11 cellular contexts compared by ENCODE assay signal in the genomic region with DNA sequence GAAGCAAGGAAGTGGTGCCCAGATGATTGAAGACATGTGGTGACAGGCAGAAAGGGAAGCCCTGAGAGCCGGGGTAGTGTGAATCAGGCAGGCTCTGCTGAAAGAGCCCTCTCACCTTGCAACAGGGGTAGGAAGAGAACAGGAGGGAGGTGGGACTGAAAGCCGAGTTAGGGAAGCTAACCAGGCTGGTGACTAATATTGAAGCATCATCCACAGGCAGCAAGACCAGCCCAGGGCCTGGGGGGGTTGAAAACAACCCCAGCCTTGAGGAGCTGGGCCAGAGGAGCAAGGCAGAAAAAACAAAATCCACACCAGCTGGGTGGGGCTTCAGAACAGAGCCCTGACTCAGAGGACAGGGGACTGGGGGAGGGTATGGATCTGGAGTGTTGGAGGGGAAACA. TPM values are rescaled to one million over a fixed set of nuclear protein-coding genes. Genes with fewer than 3 reads are reported as not detected.
DNase-seq lines count a peak whose midpoint lies in the region; ATAC-seq and TF ChIP-seq lines count a peak whose summit lies in the region.
"Had no signal": no experiment of that assay in that cellular context is flagged by ENCODE, and none has a peak within 500 bp of the region (broad histone marks: within the 10 kb centered on the region; RNA-seq: fewer than 3 reads in every experiment).

No MANE protein-coding gene starts in this region.

- peak overlapping the region; percentile 96 for H3K27ac ChIP-seq in RWPE1
- H3K27ac ChIP-seq: KMS-11, VCaP had no signal

- peaks cover 18% of the 10 kb centered on the region for H3K36me3 Mint-ChIP-seq in Calu3 (ENCODE audit: insufficient read depth, unreplicated experiment)
- H3K36me3 Mint-ChIP-seq in osteocyte (ENCODE audit: unreplicated experiment) = peaks cover 12% of the 10 kb centered on the region

- TF ChIP-seq CTCF in Calu3 (IDR thresholded peaks at IDR 0.05; ENCODE audit: unreplicated experiment) (no peak), RWPE1 (conservative IDR thresholded peaks at IDR 0.05; ENCODE audit: low read depth) (no peak), epithelial cell of esophagus (IDR thresholded peaks at IDR 0.05; ENCODE audit: insufficient read depth, low read depth, low read length, missing control alignments) (no peak), osteocyte (IDR thresholded peaks at IDR 0.05) (no peak)

- CTCF ChIA-PET in Calu3 (lab: Charles Lee) (no interaction called here), RWPE1 (lab: Yijun Ruan, JAX) (interaction anchor here (0.7 kb wide), 1 partner anchor 60 kb away, joined by 4 read pairs; no protein-coding TSS in a partner anchor)

- H3K27me3 Mint-ChIP-seq in Calu3 (ENCODE audit: unreplicated experiment) (no peaks in the 10 kb centered on the region), osteocyte (ENCODE audit: unreplicated experiment) (no peaks in the 10 kb centered on the region)

- H3K27ac Mint-ChIP-seq in Calu3 (ENCODE audit: unreplicated experiment) (peak overlapping the region; percentile 40), osteocyte (ENCODE audit: unreplicated experiment) (peak overlapping the region; percentile 92)

- BruUV-seq in Calu3 (replicated peaks; lab: Mats Ljungman, UMichigan) = no TSS peak

- H3K9me3 Mint-ChIP-seq in Calu3 (ENCODE audit: low read depth, unreplicated experiment) (no peaks in the 10 kb centered on the region), osteocyte (ENCODE audit: unreplicated experiment) (no peaks in the 10 kb centered on the region)

- H3K4me3 Mint-ChIP-seq in Calu3 (ENCODE audit: low read depth, unreplicated experiment) (no peak overlapping the region), osteocyte (ENCODE audit: unreplicated experiment) (peak overlapping the region; percentile 26)

- H3K4me1 Mint-ChIP-seq in Calu3 (ENCODE audit: low read depth, unreplicated experiment) (no peaks in the 10 kb centered on the region), osteocyte (ENCODE audit: unreplicated experiment) (peaks cover 55% of the 10 kb centered on the region)

- intact Hi-C loops in Calu3 (cut with micrococcal nuclease; ENCODE audit: unreplicated experiment) = no loop called here

- no peak for ATAC-seq in HG03108 (IDR thresholded peaks at IDR 0.05; ENCODE audit: unreplicated experiment)
- ATAC-seq in GM19035 (IDR thresholded peaks at IDR 0.05; ENCODE audit: unreplicated experiment) = no peak

- H3K4me3 ChIP-seq in epithelial cell of esophagus (ENCODE audit: low read length) = no peak overlapping the region

- POLR2A ChIA-PET in RWPE1 (lab: Yijun Ruan, JAX; ENCODE audit: low non-redundant PET) = no interaction called here

- DNase-seq in Calu3 (no peak), RWPE1 (ENCODE audit: low spot score) (peak; percentile 99), epithelial cell of esophagus (ENCODE audit: low read depth) (peak; percentile 100), osteocyte (ENCODE audit: extremely low spot score, unreplicated experiment) (no peak), cortex of kidney (lab: John Stamatoyannopoulos, UW) (no peak)
- no peak for DNase-seq in stimulated activated CD4-positive, alpha-beta T cell treated with anti-CD3 and anti-CD28 coated beads, Interleukin-2, amount 100 ng/mL, for 24 hours
- DNase-seq: stimulated activated CD4-positive, alpha-beta T cell treated with anti-CD3 and anti-CD28 coated beads, Interleukin-4, amount 100 ng/mL, for 1 hour had no signal

RNA-seq across cellular contexts. Expression of gene CRTAM, which starts 35.0 kb away (rescaled TPM):
- not detected in 2 replicates for total RNA-seq in Calu3 (2022)
- not detected in 2 replicates for total RNA-seq in osteocyte

Comparison
In these comparisons a context has a peak if more than half of its experiments do, and no peak if none do; other contexts are left out.
1. DNase-seq: peak in RWPE1 (single experiment) and epithelial cell of esophagus (single experiment); none in Calu3 (single experiment), osteocyte (single experiment), stimulated activated CD4-positive, alpha-beta T cell treated with anti-CD3 and anti-CD28 coated beads, Interleukin-2, amount 100 ng/mL, for 24 hours (0 of 2) and cortex of kidney (single experiment).